Comparison of ENCODE assay signal across 13 cellular contexts in the genomic region with DNA sequence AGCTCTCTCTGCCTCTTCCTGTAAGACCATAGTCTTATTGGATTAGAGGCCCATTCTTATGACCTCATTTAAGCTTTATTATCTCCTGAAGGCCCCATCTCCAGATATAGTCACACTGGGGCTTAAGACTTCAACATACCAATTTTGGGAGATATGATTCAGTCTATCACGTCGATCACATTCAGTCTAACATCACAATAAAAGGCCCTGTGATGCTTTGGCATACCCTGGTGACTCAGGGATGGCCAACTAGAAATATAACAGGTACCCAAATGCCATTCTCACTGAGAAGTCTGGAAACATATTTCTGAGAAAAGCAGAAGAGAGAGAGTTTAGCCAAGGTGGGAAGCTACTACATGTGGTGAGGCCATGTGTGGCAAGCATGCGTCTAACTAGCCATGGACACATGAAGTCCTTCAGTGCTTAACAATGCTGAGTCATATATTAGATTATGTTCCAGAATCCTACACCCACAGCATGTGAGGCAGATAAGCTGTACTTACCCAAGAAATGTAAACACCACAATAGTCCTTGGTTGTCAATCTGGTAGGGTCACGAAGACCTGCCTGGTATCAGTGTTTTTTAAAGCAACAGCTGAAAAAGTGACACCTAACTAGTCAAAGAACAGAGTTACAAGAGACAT.
A peak's percentile ranks its signal among the peaks of the same experiment; 100 is the strongest.
DNase-seq lines count a peak whose midpoint lies in the region; ATAC-seq and TF ChIP-seq lines count a peak whose summit lies in the region.
"Had no signal": no experiment of that assay in that cellular context is flagged by ENCODE, and none has a peak within 500 bp of the region (broad histone marks: within the 10 kb centered on the region; RNA-seq: fewer than 3 reads in every experiment).

No MANE protein-coding gene starts in this region.

- H3K36me3 ChIP-seq in SK-N-SH (replicated peaks in 1 of 2; ENCODE audit: control insufficient read depth in 1 of 2, insufficient read depth in 2 of 2, low read length in 1 of 2) (no peaks in the 10 kb centered on the region), vagina (no peaks in the 10 kb centered on the region)
- H3K36me3 ChIP-seq: esophagus muscularis mucosa, neural progenitor cell had no signal

- POLR2A ChIA-PET in SK-N-SH (lab: Yijun Ruan, JAX): interaction anchor here (0.9 kb wide), 1 partner anchor 9 kb away, joined by 3 read pairs; no protein-coding TSS in a partner anchor

- H3K4me1 ChIP-seq in SK-N-SH (ENCODE audit: control insufficient read depth in 1 of 2, insufficient read depth in 2 of 2, low read depth in 1 of 2, low read length in 1 of 2): no peaks in the 10 kb centered on the region; a peak in 2 of 4 replicates
- H3K4me1 ChIP-seq in vagina: no peaks in the 10 kb centered on the region
- H3K4me1 ChIP-seq: neural progenitor cell had no signal

- WGBS in SK-N-SH (ENCODE audit: low lambda C conversion rate): 90% methylated on average over 4 of the region's 4 CpGs

- H3K9me3 ChIP-seq in SK-N-SH (no peaks in the 10 kb centered on the region), vagina (no peaks in the 10 kb centered on the region)
- H3K9me3 ChIP-seq: esophagus muscularis mucosa had no signal

- TF ChIP-seq RAD21 in SK-N-SH (IDR thresholded peaks at IDR 0.05; ENCODE audit: low read length): no peak

- no peak for ATAC-seq in SK-N-SH treated with all-trans-retinoic acid at 6 μM for 48 hours
- ATAC-seq in GM18868 (IDR thresholded peaks at IDR 0.05; ENCODE audit: unreplicated experiment): no peak

- DNase-seq in SK-N-SH: no peak
- peak; percentile 3 for DNase-seq in OCI-M2 (lab: John Stamatoyannopoulos, UW; ENCODE audit: unreplicated experiment)
- peak; percentile 51 for DNase-seq in fibroblast of gingiva (ENCODE audit: low read depth)
- peak; percentile 70 for DNase-seq in renal cortical epithelial cell (ENCODE audit: low read depth)
- no peak for DNase-seq in putamen (ENCODE audit: low spot score)
- DNase-seq in vagina (ENCODE audit: extremely low spot score in 2 of 2): no peak
- DNase-seq: cerebellar nuclear complex, MM.1S, NCI-H526 had no signal

- H3K79me2 ChIP-seq in SK-N-SH (ENCODE audit: insufficient read depth): no peaks in the 10 kb centered on the region

- intact Hi-C loops in vagina (cut with DNase I): no loop called here

- H3F3A ChIP-seq in SK-N-SH (replicated peaks; ENCODE audit: insufficient read depth): no peaks in the 10 kb centered on the region

- H2AFZ ChIP-seq in SK-N-SH (ENCODE audit: low read depth): no peak overlapping the region
- H2AFZ ChIP-seq: neural progenitor cell had no signal

- H3K4me3 ChIP-seq in SK-N-SH (ENCODE audit: low read depth in 2 of 2, low read length in 1 of 2) (no peak overlapping the region), vagina (no peak overlapping the region)
- H3K4me3 ChIP-seq: esophagus muscularis mucosa, neural progenitor cell had no signal

- no peak for TF ChIP-seq EP300 in SK-N-SH (IDR thresholded peaks at IDR 0.05; ENCODE audit: borderline replicate concordance in 1 of 2, low read depth in 1 of 2, low read length in 1 of 2)

- no peaks in the 10 kb centered on the region for H3K27me3 ChIP-seq in SK-N-SH (ENCODE audit: insufficient read depth)
- H3K27me3 ChIP-seq in vagina: no peaks in the 10 kb centered on the region
- H3K27me3 ChIP-seq: esophagus muscularis mucosa, neural progenitor cell had no signal

- H3K4me2 ChIP-seq in SK-N-SH: no peak overlapping the region
- H3K4me2 ChIP-seq: neural progenitor cell had no signal

- H3K9ac ChIP-seq in SK-N-SH: no peak overlapping the region
- H3K9ac ChIP-seq: neural progenitor cell had no signal

- TF ChIP-seq POLR2A in vagina (IDR thresholded peaks at IDR 0.05): no peak

- TF ChIP-seq CTCF in SK-N-SH (IDR thresholded peaks at IDR 0.05): no peak
- no peak for TF ChIP-seq CTCF in vagina (IDR thresholded peaks at IDR 0.05)

- H4K20me1 ChIP-seq in SK-N-SH (ENCODE audit: insufficient read depth): no peaks in the 10 kb centered on the region

- no peaks in the 10 kb centered on the region for H3K9me2 ChIP-seq in SK-N-SH

- H3K27ac ChIP-seq in SK-N-SH (ENCODE audit: low read depth in 2 of 2, low read length in 1 of 2) (no peak overlapping the region), vagina (no peak overlapping the region)
- H3K27ac ChIP-seq: esophagus muscularis mucosa, neural progenitor cell had no signal

- CTCF ChIA-PET in SK-N-SH (lab: Yijun Ruan, JAX): no interaction called here

TF ChIP-seq in SK-N-SH treated with all-trans-retinoic acid at 6 μM for 48 hours, 23 proteins besides CTCF, POLR2A, EP300 and RAD21:
- TF ChIP-seq TCF4 (CRISPR knock-in tag; IDR thresholded peaks at IDR 0.05; ENCODE audit: borderline replicate concordance): 0 out of 2 replicates have a peak, but pooled peaks have one; percentile 25
- no peak for TF ChIP-seq ZNF70 (CRISPR knock-in tag; IDR thresholded peaks at IDR 0.05)
- TF ChIP-seq ZNF8 (CRISPR knock-in tag; IDR thresholded peaks at IDR 0.05): peak; percentile 34; the same call in 1 of the 2 replicates

TF ChIP-seq in SK-N-SH, 30 proteins besides CTCF, POLR2A, EP300 and RAD21:
- TF ChIP-seq GABPA (IDR thresholded peaks at IDR 0.05; ENCODE audit: low read depth) (no peak), FOSL2 (IDR thresholded peaks at IDR 0.05; ENCODE audit: borderline replicate concordance, low read depth) (no peak), IRF3 (IDR thresholded peaks at IDR 0.05; ENCODE audit: low read depth, low read length) (no peak), RXRA (IDR thresholded peaks at IDR 0.05; ENCODE audit: borderline replicate concordance, low read depth) (no peak), GATA2 (CRISPR knock-in tag; IDR thresholded peaks at IDR 0.05) (no peak), SMC3 (IDR thresholded peaks at IDR 0.05; ENCODE audit: low read depth, low read length) (no peak)

Comparison
In these comparisons a context has a peak if more than half of its experiments do, and no peak if none do; other contexts are left out.
1. DNase-seq: peak in OCI-M2 (single experiment), fibroblast of gingiva (single experiment) and renal cortical epithelial cell (single experiment); none in SK-N-SH (single experiment), putamen (single experiment) and vagina (0 of 2).